Comparison of ENCODE assay signal across 1 cellular context in the genomic region with DNA sequence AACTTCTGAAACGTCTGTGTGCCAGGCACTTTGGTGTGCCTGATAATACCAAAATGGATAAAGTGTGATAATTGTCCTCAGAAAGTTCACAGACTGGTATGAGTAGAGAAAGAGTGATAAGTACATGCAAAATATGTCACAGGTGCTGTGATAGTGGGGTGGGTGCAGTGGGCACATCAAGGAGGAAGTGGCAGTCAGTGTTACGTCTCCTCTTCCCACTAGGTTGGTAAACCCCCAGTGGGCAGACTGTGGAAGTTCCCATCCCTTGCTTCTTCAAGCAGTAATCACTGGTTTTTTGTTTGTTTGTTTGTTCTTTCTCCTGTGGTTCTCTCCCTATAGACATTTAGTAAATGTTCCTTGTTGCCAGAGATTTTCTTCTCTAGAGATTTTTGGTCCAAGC.
TF ChIP-seq lines count a peak whose summit lies in the region.

No MANE protein-coding gene starts in this region.

TF ChIP-seq in K562, 482 proteins besides CTCF, POLR2A, EP300 and RAD21:
- TF ChIP-seq SPI1 (IDR thresholded peaks at IDR 0.05; ENCODE audit: borderline replicate concordance, low read depth, low read length): 0 out of 2 replicates have a peak, but pooled peaks have one; percentile 8
- TF ChIP-seq, protein P1, sequence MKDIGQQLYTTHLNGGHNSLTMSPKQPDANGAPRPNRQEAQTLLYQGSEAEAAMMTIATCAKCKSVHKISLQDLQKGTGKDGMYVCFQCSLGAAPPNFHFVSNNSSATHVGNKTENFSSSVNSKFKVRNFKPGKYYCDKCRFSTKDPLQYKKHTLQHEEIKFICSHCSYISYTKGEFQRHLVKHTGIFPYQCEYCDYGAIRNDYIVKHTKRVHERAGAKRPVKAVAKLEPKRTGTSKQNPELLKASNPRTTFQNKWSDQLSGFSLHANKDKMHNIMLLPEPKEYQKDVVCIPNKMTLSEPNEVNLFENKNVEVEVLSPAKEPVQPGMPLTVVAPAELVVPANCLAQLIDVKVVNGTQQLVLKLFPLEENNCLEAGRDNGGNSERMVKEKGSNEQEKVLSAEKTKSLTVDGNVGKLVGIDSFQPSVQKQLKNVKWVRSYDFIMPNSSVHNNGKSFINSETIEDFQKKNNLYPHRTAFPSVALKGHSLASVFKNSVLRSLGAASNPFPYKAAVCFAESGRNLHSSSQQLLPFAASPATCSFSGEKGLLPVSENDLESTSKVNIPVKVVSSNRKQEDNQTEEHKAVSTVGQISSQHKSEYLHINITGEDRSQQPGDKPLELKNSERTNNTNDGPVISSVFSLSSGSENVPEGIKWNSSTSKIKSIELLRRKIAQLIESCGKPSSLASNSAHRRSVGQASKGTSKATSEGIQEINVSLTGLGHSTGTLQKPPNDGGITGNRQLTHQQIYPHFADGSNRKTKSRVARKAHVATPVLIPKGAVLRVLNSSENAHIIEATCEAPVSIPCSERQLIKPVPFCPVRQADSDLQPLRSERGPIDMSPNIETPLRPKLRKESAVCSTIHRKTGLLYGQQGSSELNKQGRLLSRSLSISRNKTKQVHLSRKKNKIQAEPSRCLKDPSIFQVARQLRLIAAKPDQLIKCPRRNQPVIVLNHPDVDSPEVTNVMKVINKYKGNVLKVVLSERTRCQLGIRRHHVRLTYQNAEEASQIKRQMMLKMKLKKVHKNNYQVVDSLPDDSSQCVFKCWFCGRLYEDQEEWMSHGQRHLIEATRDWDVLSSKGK (CRISPR knock-in tag; IDR thresholded peaks at IDR 0.05): no peak
